ENCODE assay signal across 12 cellular contexts in genomic region chr5:39755986-39756385, GRCh38.
DNase-seq lines count a peak whose midpoint lies in the region; TF ChIP-seq lines count a peak whose summit lies in the region.
"Had no signal": no experiment of that assay in that cellular context is flagged by ENCODE, and none has a peak within 500 bp of the region (broad histone marks: within the 10 kb centered on the region; RNA-seq: fewer than 3 reads in every experiment).

No MANE protein-coding gene starts in this region.

- H3K4me3 ChIP-seq in NB4 (ENCODE audit: low read depth, low read length) = no peak overlapping the region
- H3K4me3 ChIP-seq in neuronal stem cell (ENCODE audit: low read length in 2 of 2) = no peak overlapping the region
- H3K4me3 ChIP-seq: cardiac muscle cell had no signal

- no peak overlapping the region for H4K8ac ChIP-seq in neuronal stem cell (ENCODE audit: low read depth, low read length)

- no peak overlapping the region for H3K23ac ChIP-seq in neuronal stem cell (ENCODE audit: low read depth, low read length, poor library complexity)

- no peak overlapping the region for H3K18ac ChIP-seq in neuronal stem cell (ENCODE audit: low read length)

- H2AK5ac ChIP-seq in neuronal stem cell (ENCODE audit: low read depth, low read length) = no peak overlapping the region

- no peak overlapping the region for H3K27ac ChIP-seq in neuronal stem cell (replicated peaks; ENCODE audit: low read length)
- H3K27ac ChIP-seq: cardiac muscle cell, neutrophil had no signal

- H3K4me1 ChIP-seq in neuronal stem cell (ENCODE audit: control insufficient read depth in 2 of 2, insufficient read depth in 1 of 2, low read depth in 1 of 2, low read length in 2 of 2) = no peaks in the 10 kb centered on the region

- no peaks in the 10 kb centered on the region for H3K9me3 ChIP-seq in neuronal stem cell (replicated peaks in 1 of 2; ENCODE audit: control insufficient read depth in 2 of 2, insufficient read depth in 1 of 2, low read depth in 1 of 2, low read length in 2 of 2)
- H3K9me3 ChIP-seq: neutrophil had no signal

- H3K4ac ChIP-seq in neuronal stem cell (ENCODE audit: low read length) = no peak overlapping the region

- H2AFZ ChIP-seq in neuronal stem cell (ENCODE audit: low read length) = no peak overlapping the region

- no peaks in the 10 kb centered on the region for H3K79me1 ChIP-seq in neuronal stem cell (ENCODE audit: low read depth, low read length)

- no peak overlapping the region for H3K14ac ChIP-seq in neuronal stem cell (ENCODE audit: low read length)

- H2BK12ac ChIP-seq in neuronal stem cell (ENCODE audit: low read length) = no peak overlapping the region

- no peak overlapping the region for H2BK5ac ChIP-seq in neuronal stem cell (ENCODE audit: low read length)

- TF ChIP-seq POLR2A in NB4 (IDR thresholded peaks at IDR 0.05; ENCODE audit: extremely low read depth, insufficient read length) = no peak

- H2BK15ac ChIP-seq in neuronal stem cell (ENCODE audit: low read length) = no peak overlapping the region

- DNase-seq in Ammon's horn (ENCODE audit: low spot score) = peak; percentile 21
- DNase-seq in NB4 (ENCODE audit: low read depth) = peak; percentile 34
- DNase-seq in dermis microvascular lymphatic vessel endothelial cell (ENCODE audit: low read depth in 2 of 2) = peak; percentile 21 to 84
- peak; percentile 89 for DNase-seq in myocyte (ENCODE audit: low read depth)
- DNase-seq in NCI-H526 (lab: John Stamatoyannopoulos, UW) = no peak
- DNase-seq in activated gamma-delta T cell (lab: John Stamatoyannopoulos, UW) = no peak
- DNase-seq in activated naive CD4-positive, alpha-beta T cell treated with anti-CD3 and anti-CD28 coated beads, Interleukin-2, amount 50 U/mL, for 16 hours = no peak
- DNase-seq in neuronal stem cell (ENCODE audit: low spot score) = no peak
- DNase-seq: activated CD8-positive, alpha-beta T cell treated with anti-CD3 and anti-CD28 coated beads for 36 hours; NCI-H1417 treated with DMSO at 0.1 percent for 48 hours had no signal

- no peaks in the 10 kb centered on the region for H3K36me3 ChIP-seq in neuronal stem cell (replicated peaks in 1 of 2; ENCODE audit: control insufficient read depth in 2 of 2, insufficient read depth in 2 of 2, low read length in 2 of 2)
- H3K36me3 ChIP-seq: cardiac muscle cell, neutrophil had no signal

- no peak overlapping the region for H4K91ac ChIP-seq in neuronal stem cell (ENCODE audit: low read depth, low read length, poor library complexity)

- TF ChIP-seq CTCF in NB4 (IDR thresholded peaks at IDR 0.05; ENCODE audit: low read depth, low read length) = no peak

- no peak overlapping the region for H3K4me2 ChIP-seq in neuronal stem cell (ENCODE audit: insufficient read depth, low read length, poor library complexity, severe bottlenecking)

- no peak overlapping the region for H3K9ac ChIP-seq in neuronal stem cell (ENCODE audit: low read depth, low read length, poor library complexity)

- no peak overlapping the region for H2BK120ac ChIP-seq in neuronal stem cell (ENCODE audit: low read depth, low read length)

- no peaks in the 10 kb centered on the region for H3K27me3 ChIP-seq in neuronal stem cell (ENCODE audit: control insufficient read depth in 3 of 3, insufficient read depth in 3 of 3, low read depth in 1 of 3, low read length in 3 of 3)
- H3K27me3 ChIP-seq: cardiac muscle cell, neutrophil had no signal

Comparison
In these comparisons a context has a peak if more than half of its experiments do, and no peak if none do; other contexts are left out.
1. DNase-seq: peak in Ammon's horn (single experiment), NB4 (single experiment), dermis microvascular lymphatic vessel endothelial cell (2 of 2) and myocyte (single experiment); none in NCI-H526 (0 of 2), activated gamma-delta T cell (single experiment), activated naive CD4-positive, alpha-beta T cell treated with anti-CD3 and anti-CD28 coated beads, Interleukin-2, amount 50 U/mL, for 16 hours (single experiment) and neuronal stem cell (single experiment).